ENCODE assay signal across 9 cellular contexts in genomic region chr15:70701891-70702568, GRCh38.
A peak's percentile ranks its signal among the peaks of the same experiment; 100 is the strongest.
DNase-seq lines count a peak whose midpoint lies in the region; ATAC-seq and TF ChIP-seq lines count a peak whose summit lies in the region.
"Had no signal": no experiment of that assay in that cellular context is flagged by ENCODE, and none has a peak within 500 bp of the region (broad histone marks: within the 10 kb centered on the region; RNA-seq: fewer than 3 reads in every experiment).

No MANE protein-coding gene starts in this region.

- H3K36me3 ChIP-seq in rectal smooth muscle tissue (ENCODE audit: control insufficient read depth, insufficient read depth, low read length), result no peaks in the 10 kb centered on the region

- H3K4me1 ChIP-seq in rectal smooth muscle tissue (ENCODE audit: control insufficient read depth, insufficient read depth, low read length), result peaks cover 33% of the 10 kb centered on the region

- H3K27me3 ChIP-seq in rectal smooth muscle tissue (ENCODE audit: control insufficient read depth, insufficient read depth, low read length), result no peaks in the 10 kb centered on the region

- H3K27ac ChIP-seq in rectal smooth muscle tissue (ENCODE audit: low read depth, low read length), result peak overlapping the region; percentile 57

- DNase-seq in EH (ENCODE audit: low read depth) (peak; percentile 68), T1000 (lab: John Stamatoyannopoulos, UW) (peak; percentile 17), foreskin melanocyte (peak; percentile 90), cerebellum (ENCODE audit: low spot score) (no peak), NCI-H1930 (lab: John Stamatoyannopoulos, UW) (no peak), erythroblast (lab: John Stamatoyannopoulos, UW) (no peak)
- DNase-seq: stimulated activated CD4-positive, alpha-beta T cell treated with anti-CD3 and anti-CD28 coated beads, Interleukin-4, amount 100 ng/mL, for 4 hours had no signal

- ATAC-seq in GM18867 (IDR thresholded peaks at IDR 0.05; ENCODE audit: unreplicated experiment), result no peak

- peak overlapping the region; percentile 40 for H3K4me3 ChIP-seq in rectal smooth muscle tissue (ENCODE audit: low read length)

- H3K9ac ChIP-seq in rectal smooth muscle tissue (ENCODE audit: low read length), result no peak overlapping the region

- TF ChIP-seq POLR2A in erythroblast (IDR thresholded peaks at IDR 0.05; ENCODE audit: low read length), result no peak

Comparison
In these comparisons a context has a peak if more than half of its experiments do, and no peak if none do; other contexts are left out.
1. DNase-seq: peak in EH (single experiment), T1000 (single experiment) and foreskin melanocyte (single experiment); none in cerebellum (single experiment), NCI-H1930 (0 of 2) and erythroblast (0 of 2).